ENCODE assay signal across 25 cellular contexts in the genomic region with DNA sequence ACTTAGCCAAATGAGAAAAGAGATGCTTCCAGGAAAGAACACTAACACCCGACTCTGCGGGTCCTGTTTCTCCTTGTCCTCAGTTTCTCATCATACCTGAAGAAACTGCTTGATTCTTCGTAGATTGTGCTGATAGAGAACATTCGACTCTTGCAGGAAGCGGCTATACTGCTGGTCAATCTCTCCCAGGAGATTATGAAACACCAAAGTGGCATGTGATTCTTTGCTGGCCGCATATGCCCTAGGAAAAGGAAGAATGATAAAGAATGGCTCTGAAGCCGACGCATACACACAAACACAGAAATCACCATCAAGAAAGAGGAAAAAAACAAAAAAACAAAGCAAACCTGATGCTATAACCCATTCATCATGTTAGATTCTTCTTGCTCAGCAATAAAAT. TPM values are rescaled to one million over a fixed set of nuclear protein-coding genes. Genes with fewer than 3 reads are reported as not detected.
DNase-seq lines count a peak whose midpoint lies in the region; ATAC-seq and TF ChIP-seq lines count a peak whose summit lies in the region.
"Had no signal": no experiment of that assay in that cellular context is flagged by ENCODE, and none has a peak within 500 bp of the region (broad histone marks: within the 10 kb centered on the region; RNA-seq: fewer than 3 reads in every experiment).

No MANE protein-coding gene starts in this region.

- no peak overlapping the region for H3K4me3 ChIP-seq in transverse colon
- H3K4me3 ChIP-seq: K562, MG63, ovary, right lobe of liver had no signal

- no peak for ATAC-seq in T-helper 17 cell
- ATAC-seq in left ventricle myocardium superior = no peak
- ATAC-seq: K562; naive thymus-derived CD4-positive, alpha-beta T cell had no signal

- TF ChIP-seq CTCF in transverse colon (IDR thresholded peaks at IDR 0.05) = no peak

- peak overlapping the region in 3 of 4 donors; percentile 54 to 73 (median 61) for H3K27ac ChIP-seq in transverse colon
- H3K27ac ChIP-seq: foreskin keratinocyte, ovary had no signal

- H3K27ac Mint-ChIP-seq in activated CD4-positive, alpha-beta T cell treated with anti-CD3 and anti-CD28 coated beads, Interleukin-2, amount 10 ng/mL, durations not matched to agents 24 days and 14 days = peak overlapping the region; percentile 73
- H3K27ac Mint-ChIP-seq in T-helper 17 cell = peak overlapping the region; percentile 57
- H3K27ac Mint-ChIP-seq: B cell; T-helper 1 cell treated with Interleukin-12 subunit alpha and Interleukin-12 subunit beta and Interleukin-4 antibody, amounts not matched to agents 30 μg/mL and 1 μg/mL, for 36 hours had no signal

- peaks cover 43% of the 10 kb centered on the region for H3K4me1 Mint-ChIP-seq in activated CD4-positive, alpha-beta T cell treated with anti-CD3 and anti-CD28 coated beads, Interleukin-2, amount 10 ng/mL, durations not matched to agents 24 days and 14 days
- peaks cover 35% of the 10 kb centered on the region for H3K4me1 Mint-ChIP-seq in T-helper 17 cell

- H3K27me3 ChIP-seq in transverse colon = no peaks in the 10 kb centered on the region
- H3K27me3 ChIP-seq: foreskin keratinocyte, MG63, ovary, right lobe of liver had no signal

- no peaks in the 10 kb centered on the region for H3K27me3 Mint-ChIP-seq in activated CD4-positive, alpha-beta T cell treated with anti-CD3 and anti-CD28 coated beads, Interleukin-2, amount 10 ng/mL, durations not matched to agents 24 days and 14 days
- no peaks in the 10 kb centered on the region for H3K27me3 Mint-ChIP-seq in T-helper 17 cell
- H3K27me3 Mint-ChIP-seq: B cell; naive thymus-derived CD4-positive, alpha-beta T cell had no signal

- intact Hi-C loops in activated CD4-positive, alpha-beta T cell treated with anti-CD3 and anti-CD28 coated beads, Interleukin-2, amount 10 ng/mL, durations not matched to agents 24 days and 14 days (cut with micrococcal nuclease) = no loop called here
- intact Hi-C loops in transverse colon (cut with DNase I; ENCODE audit: low total_unique reads) = no loop called here
- intact Hi-C loops in left ventricle myocardium superior (cut with micrococcal nuclease) = no loop called here

- H3K36me3 Mint-ChIP-seq in activated CD4-positive, alpha-beta T cell treated with anti-CD3 and anti-CD28 coated beads, Interleukin-2, amount 10 ng/mL, durations not matched to agents 24 days and 14 days (ENCODE audit: low read depth) = peaks cover 65% of the 10 kb centered on the region
- peaks cover 2% of the 10 kb centered on the region for H3K36me3 Mint-ChIP-seq in T-helper 17 cell (ENCODE audit: low read depth)

- H3K36me3 ChIP-seq in transverse colon = peaks cover 0 to 29% (median 13%) of the 10 kb centered on the region in 4 donors
- H3K36me3 ChIP-seq: ovary had no signal

- no peaks in the 10 kb centered on the region for H3K9me3 ChIP-seq in T-helper 17 cell (ENCODE audit: control insufficient read depth, low read length, poor library complexity, severe bottlenecking)
- H3K9me3 ChIP-seq in transverse colon = no peaks in the 10 kb centered on the region
- H3K9me3 ChIP-seq: MG63, ovary, right lobe of liver had no signal

- DNase-seq in activated CD4-positive, alpha-beta T cell treated with anti-CD3 and anti-CD28 coated beads, Interleukin-2, amount 10 ng/mL, durations not matched to agents 24 days and 14 days = no peak
- DNase-seq in activated CD4-positive, alpha-beta T cell treated with anti-CD3 and anti-CD28 coated beads, Interleukin-2, amount 50 U/mL, for 1 hour = no peak
- DNase-seq in T-helper 17 cell = no peak
- DNase-seq in iris pigment epithelial cell (ENCODE audit: low read depth) = peak; percentile 28
- no peak for DNase-seq in transverse colon
- DNase-seq in hepatic stellate cell (ENCODE audit: low spot score) = no peak
- DNase-seq in left ventricle myocardium superior = no peak
- DNase-seq in NCI-H69 (lab: John Stamatoyannopoulos, UW) = no peak
- DNase-seq: 8988T; activated CD4-positive, alpha-beta T cell treated with anti-CD3 and anti-CD28 coated beads, Interleukin-2, amount 50 U/mL, for 4 hours; activated gamma-delta T cell treated with Interleukin-2 at 50 U/mL for 16 hours; COR-L47; DMS79; naive thymus-derived CD4-positive, alpha-beta T cell; NCI-H1417; NCI-H2107; NCI-H510A treated with DMSO at 0.1 percent for 48 hours; right lobe of liver; stimulated activated CD4-positive, alpha-beta T cell treated with anti-CD3 and anti-CD28 coated beads, Interleukin-15, amount 100 ng/mL, for 24 hours had no signal

- no peak for TF ChIP-seq POLR2A in transverse colon (IDR thresholded peaks at IDR 0.05)

- H3K9me3 Mint-ChIP-seq in activated CD4-positive, alpha-beta T cell treated with anti-CD3 and anti-CD28 coated beads, Interleukin-2, amount 10 ng/mL, durations not matched to agents 24 days and 14 days = peaks cover 7% of the 10 kb centered on the region
- H3K9me3 Mint-ChIP-seq: naive thymus-derived CD4-positive, alpha-beta T cell; T-helper 1 cell treated with Interleukin-12 subunit alpha and Interleukin-12 subunit beta and Interleukin-4 antibody, amounts not matched to agents 30 μg/mL and 1 μg/mL, for 36 hours had no signal

- H3K4me3 Mint-ChIP-seq in activated CD4-positive, alpha-beta T cell treated with anti-CD3 and anti-CD28 coated beads, Interleukin-2, amount 10 ng/mL, durations not matched to agents 24 days and 14 days = no peak overlapping the region
- H3K4me3 Mint-ChIP-seq in T-helper 17 cell = no peak overlapping the region
- H3K4me3 Mint-ChIP-seq: B cell; naive thymus-derived CD4-positive, alpha-beta T cell; T-helper 1 cell treated with Interleukin-12 subunit alpha and Interleukin-12 subunit beta and Interleukin-4 antibody, amounts not matched to agents 30 μg/mL and 1 μg/mL, for 36 hours had no signal

- peaks cover 0 to 32% (median 17%) of the 10 kb centered on the region in 4 donors for H3K4me1 ChIP-seq in transverse colon

- in situ Hi-C loops in transverse colon (cut with MboI; ENCODE audit: low pct_ligation_motif_present in 1 of 4, low pct_unique_long_range_greater_than_20kb in 1 of 4, low sequenced_read_pairs in 3 of 4) = loop anchor here in 1 of 4 donors (25.0 kb wide), 1 partner anchor 166 kb away; no protein-coding TSS in a partner anchor

- TF ChIP-seq EP300 in transverse colon (IDR thresholded peaks at IDR 0.05; ENCODE audit: low read depth) = no peak

- WGBS in transverse colon (ENCODE audit: low coverage in 1 of 2), 2 donors = 90 to 96% methylated on average over 5 to 8 of the region's 8 CpGs

RNA-seq across cellular contexts. Expression of a gene that starts 41.8 kb away (rescaled TPM):
- total RNA-seq in activated CD4-positive, alpha-beta T cell treated with anti-CD3 and anti-CD28 coated beads, Interleukin-2, amount 10 ng/mL, durations not matched to agents 24 days and 14 days = 252 and 258 TPM in 2 replicates
- 100 to 1,000 TPM; 203 to 221 TPM for total RNA-seq in T-helper 17 cell
- 100 to 1,000 TPM; 110 to 156 (median 130) TPM for total RNA-seq in transverse colon
- 146 TPM for total RNA-seq in left ventricle myocardium superior

RNA-seq across cellular contexts. Expression of a gene that starts 58.2 kb away (rescaled TPM):
- total RNA-seq in activated CD4-positive, alpha-beta T cell treated with anti-CD3 and anti-CD28 coated beads, Interleukin-2, amount 10 ng/mL, durations not matched to agents 24 days and 14 days = 346 and 348 TPM in 2 replicates
- total RNA-seq in T-helper 17 cell (100 to 1,000 TPM; 153 to 177 TPM), transverse colon (10 to 100 TPM; 36.2 to 93.7 (median 50.3) TPM), left ventricle myocardium superior (13.8 TPM)
